ENCODE assay signal across 15 cellular contexts in genomic region chr5:160655717-160656116, GRCh38.
DNase-seq lines count a peak whose midpoint lies in the region; ATAC-seq and TF ChIP-seq lines count a peak whose summit lies in the region.
"Had no signal": no experiment of that assay in that cellular context is flagged by ENCODE, and none has a peak within 500 bp of the region (broad histone marks: within the 10 kb centered on the region; RNA-seq: fewer than 3 reads in every experiment).

No MANE protein-coding gene starts in this region.

- H3K36me3 Mint-ChIP-seq in stimulated activated effector memory CD8-positive, alpha-beta T cell treated with anti-CD3 and anti-CD28 coated beads, Interleukin-12 subunit alpha, Interleukin-12 subunit beta, amount 100 ng/mL, for 72 hours = no peaks in the 10 kb centered on the region
- H3K36me3 Mint-ChIP-seq in activated CD4-positive, alpha-beta memory T cell treated with anti-CD3 and anti-CD28 coated beads, Interleukin-2, amount 10 ng/mL, durations not matched to agents 7 days and 5 days (ENCODE audit: low read depth) = no peaks in the 10 kb centered on the region
- H3K36me3 Mint-ChIP-seq: CD4-positive, CD25-positive, alpha-beta regulatory T cell had no signal

- H3K9me3 Mint-ChIP-seq in stimulated activated effector memory CD8-positive, alpha-beta T cell treated with anti-CD3 and anti-CD28 coated beads, Interleukin-12 subunit alpha, Interleukin-12 subunit beta, amount 100 ng/mL, for 72 hours = no peaks in the 10 kb centered on the region
- H3K9me3 Mint-ChIP-seq in activated CD4-positive, alpha-beta memory T cell treated with anti-CD3 and anti-CD28 coated beads, Interleukin-2, amount 10 ng/mL, durations not matched to agents 7 days and 5 days = no peaks in the 10 kb centered on the region
- H3K9me3 Mint-ChIP-seq: CD4-positive, CD25-positive, alpha-beta regulatory T cell had no signal

- H3K36me3 ChIP-seq in KOPT-K1 (ENCODE audit: insufficient read depth, low read length) = no peaks in the 10 kb centered on the region
- H3K36me3 ChIP-seq in stomach = no peaks in the 10 kb centered on the region
- H3K36me3 ChIP-seq: BLaER1 treated with 17β-estradiol and CSF1 and Interleukin-3, amounts not matched to agents 10 nM and 100 nM had no signal

- DNase-seq in NCI-H345 (lab: John Stamatoyannopoulos, UW) (peak; percentile 2), NCI-H345 treated with DMSO at 0.1 percent for 48 hours (lab: John Stamatoyannopoulos, UW; ENCODE audit: unreplicated experiment) (no peak), left colon (peak; percentile 94 to 95), stomach (peak; percentile 62), right cardiac atrium (no peak)
- DNase-seq in stimulated activated effector memory CD8-positive, alpha-beta T cell treated with anti-CD3 and anti-CD28 coated beads, Interleukin-12 subunit alpha, Interleukin-12 subunit beta, amount 100 ng/mL, for 72 hours (ENCODE audit: low spot score in 2 of 2) = no peak
- no peak for DNase-seq in activated CD4-positive, alpha-beta memory T cell treated with anti-CD3 and anti-CD28 coated beads, Interleukin-2, amount 10 ng/mL, durations not matched to agents 7 days and 5 days
- DNase-seq: ACHN; CD4-positive, CD25-positive, alpha-beta regulatory T cell; DMS 273 treated with DMSO at 0.1 percent for 48 hours; GM23248 had no signal

- H3K27me3 Mint-ChIP-seq in activated CD4-positive, alpha-beta memory T cell treated with anti-CD3 and anti-CD28 coated beads, Interleukin-2, amount 10 ng/mL, durations not matched to agents 7 days and 5 days = peaks cover 7% of the 10 kb centered on the region

- no peak for TF ChIP-seq POLR2A in stomach (IDR thresholded peaks at IDR 0.05)

- no peak overlapping the region for H3K4me3 Mint-ChIP-seq in stimulated activated effector memory CD8-positive, alpha-beta T cell treated with anti-CD3 and anti-CD28 coated beads, Interleukin-12 subunit alpha, Interleukin-12 subunit beta, amount 100 ng/mL, for 72 hours
- H3K4me3 Mint-ChIP-seq in activated CD4-positive, alpha-beta memory T cell treated with anti-CD3 and anti-CD28 coated beads, Interleukin-2, amount 10 ng/mL, durations not matched to agents 7 days and 5 days = no peak overlapping the region
- H3K4me3 Mint-ChIP-seq: CD4-positive, CD25-positive, alpha-beta regulatory T cell had no signal

- TF ChIP-seq EP300 in stomach (IDR thresholded peaks at IDR 0.05) = no peak

- no peak for TF ChIP-seq CTCF in stomach (IDR thresholded peaks at IDR 0.05)

- H3K4me3 ChIP-seq in stomach (no peak overlapping the region), right cardiac atrium (ENCODE audit: low read length) (no peak overlapping the region)
- H3K4me3 ChIP-seq: BLaER1 treated with 17β-estradiol and CSF1 and Interleukin-3, amounts not matched to agents 10 nM and 100 nM; GM12878; GM23248 had no signal

- WGBS in stomach, 5 donors = 52 to 70% (median 61%) methylated on average over 8 of the region's 8 CpGs
- 88% methylated on average over 8 of the region's 8 CpGs for WGBS in right cardiac atrium

- intact Hi-C loops in left colon (cut with DNase I, micrococcal nuclease) = no loop called here
- intact Hi-C loops in stomach (cut with DNase I; ENCODE audit: low total_unique reads) = no loop called here
- intact Hi-C loops in right cardiac atrium (cut with DNase I) = no loop called here

- H3K27ac ChIP-seq in KOPT-K1 (ENCODE audit: low read depth, low read length, poor library complexity, severe bottlenecking) (peak overlapping the region; percentile 99), stomach (no peak overlapping the region), right cardiac atrium (ENCODE audit: low read length) (no peak overlapping the region)
- H3K27ac ChIP-seq: BLaER1 treated with 17β-estradiol and CSF1 and Interleukin-3, amounts not matched to agents 10 nM and 100 nM; GM23248 had no signal

- no peaks in the 10 kb centered on the region for H3K4me1 Mint-ChIP-seq in stimulated activated effector memory CD8-positive, alpha-beta T cell treated with anti-CD3 and anti-CD28 coated beads, Interleukin-12 subunit alpha, Interleukin-12 subunit beta, amount 100 ng/mL, for 72 hours
- H3K4me1 Mint-ChIP-seq in activated CD4-positive, alpha-beta memory T cell treated with anti-CD3 and anti-CD28 coated beads, Interleukin-2, amount 10 ng/mL, durations not matched to agents 7 days and 5 days = peaks cover 17% of the 10 kb centered on the region

- POLR2A ChIA-PET in activated CD4-positive, alpha-beta memory T cell treated with anti-CD3 and anti-CD28 coated beads, Interleukin-2, amount 10 ng/mL, durations not matched to agents 7 days and 5 days (lab: Charles Lee) = no interaction called here

- H3K9me3 ChIP-seq in KOPT-K1 (ENCODE audit: insufficient read depth, low read length, poor library complexity, severe bottlenecking) (peaks cover 30% of the 10 kb centered on the region), stomach (no peaks in the 10 kb centered on the region), right cardiac atrium (ENCODE audit: control insufficient read depth, low read length) (no peaks in the 10 kb centered on the region)

- H3K27me3 ChIP-seq in stomach (no peaks in the 10 kb centered on the region), right cardiac atrium (ENCODE audit: control insufficient read depth, insufficient read depth) (no peaks in the 10 kb centered on the region)
- H3K27me3 ChIP-seq: BLaER1 treated with 17β-estradiol and CSF1 and Interleukin-3, amounts not matched to agents 10 nM and 100 nM had no signal

- H3K4me1 ChIP-seq in stomach = no peaks in the 10 kb centered on the region
- no peaks in the 10 kb centered on the region for H3K4me1 ChIP-seq in right cardiac atrium (ENCODE audit: control insufficient read depth, insufficient read depth, low read length)

- no peak overlapping the region for H3K27ac Mint-ChIP-seq in stimulated activated effector memory CD8-positive, alpha-beta T cell treated with anti-CD3 and anti-CD28 coated beads, Interleukin-12 subunit alpha, Interleukin-12 subunit beta, amount 100 ng/mL, for 72 hours
- no peak overlapping the region for H3K27ac Mint-ChIP-seq in activated CD4-positive, alpha-beta memory T cell treated with anti-CD3 and anti-CD28 coated beads, Interleukin-2, amount 10 ng/mL, durations not matched to agents 7 days and 5 days

- CTCF ChIA-PET in activated CD4-positive, alpha-beta memory T cell treated with anti-CD3 and anti-CD28 coated beads, Interleukin-2, amount 10 ng/mL, durations not matched to agents 7 days and 5 days (lab: Charles Lee) = interaction anchor here (1.0 kb wide), 1 partner anchor 17 kb away, joined by 3 read pairs; no protein-coding TSS in a partner anchor

- ATAC-seq in left colon = peak; percentile 81
- ATAC-seq in right cardiac atrium = no peak
- no peak for ATAC-seq in stimulated activated effector memory CD8-positive, alpha-beta T cell treated with anti-CD3 and anti-CD28 coated beads, Interleukin-12 subunit alpha, Interleukin-12 subunit beta, amount 100 ng/mL, for 72 hours
- ATAC-seq: GM12878, HCT116 had no signal

Comparison
In these comparisons a context has a peak if more than half of its experiments do, and no peak if none do; other contexts are left out.
1. DNase-seq: peak in NCI-H345 (single experiment), left colon (2 of 2) and stomach (single experiment); none in NCI-H345 treated with DMSO at 0.1 percent for 48 hours (single experiment), right cardiac atrium (0 of 3), stimulated activated effector memory CD8-positive, alpha-beta T cell treated with anti-CD3 and anti-CD28 coated beads, Interleukin-12 subunit alpha, Interleukin-12 subunit beta, amount 100 ng/mL, for 72 hours (0 of 2) and activated CD4-positive, alpha-beta memory T cell treated with anti-CD3 and anti-CD28 coated beads, Interleukin-2, amount 10 ng/mL, durations not matched to agents 7 days and 5 days (single experiment).